Comparison of ENCODE assay signal across 28 cellular contexts in genomic region chr22:47595122-47595521, GRCh38.
"Had no signal": no experiment of that assay in that cellular context is flagged by ENCODE, and none has a peak within 500 bp of the region (broad histone marks: within the 10 kb centered on the region; RNA-seq: fewer than 3 reads in every experiment).

No MANE protein-coding gene starts in this region.

- H3K36me3 Mint-ChIP-seq: activated naive CD4-positive, alpha-beta T cell treated with anti-CD3 and anti-CD28 coated beads, Interleukin-2, amount 50 U/mL, for 72 hours had no signal

- H3K27me3 Mint-ChIP-seq: activated CD4-positive, alpha-beta T cell treated with anti-CD3 and anti-CD28 coated beads, Interleukin-2, amount 10 ng/mL, durations not matched to agents 7 days and 5 days had no signal

- H3K27ac ChIP-seq: adrenal gland, body of pancreas, breast epithelium, SJSA1 had no signal

- H3K27ac Mint-ChIP-seq: activated CD4-positive, alpha-beta T cell treated with anti-CD3 and anti-CD28 coated beads for 36 hours; activated CD4-positive, alpha-beta T cell treated with anti-CD3 and anti-CD28 coated beads, Interleukin-2, amount 10 ng/mL, durations not matched to agents 7 days and 5 days; activated CD8-positive, alpha-beta T cell treated with anti-CD3 and anti-CD28 coated beads, Interleukin-2, amount 10 ng/mL, durations not matched to agents 7 days and 5 days; activated naive CD4-positive, alpha-beta T cell treated with anti-CD3 and anti-CD28 coated beads, Interleukin-2, amount 50 U/mL, for 72 hours; T-helper 1 cell treated with Interleukin-12 subunit alpha and Interleukin-12 subunit beta and Interleukin-4 antibody, amounts not matched to agents 30 μg/mL and 1 μg/mL, for 36 hours; T-helper 2 cell treated with Interferon-gamma antibody and Interleukin-4, amounts not matched to agents 5 μg/mL and 100 μg/mL, for 36 hours; WTC11 had no signal

- ATAC-seq: activated CD4-positive, alpha-beta T cell treated with anti-CD3 and anti-CD28 coated beads for 36 hours; activated CD4-positive, CD25-positive, alpha-beta regulatory T cell treated with anti-CD3 and anti-CD28 coated beads, Interleukin-2, amount 50 U/mL, for 24 hours; activated CD8-positive, alpha-beta T cell treated with anti-CD3 and anti-CD28 coated beads, Interleukin-2, amount 10 ng/mL, durations not matched to agents 7 days and 5 days; activated naive CD4-positive, alpha-beta T cell treated with anti-CD3 and anti-CD28 coated beads, Interleukin-2, amount 50 U/mL, for 72 hours; body of pancreas; Panc1; WTC11 had no signal

- H3K9me3 ChIP-seq: adrenal gland, body of pancreas, breast epithelium, MG63, SJSA1, SK-N-SH had no signal

- H3K4me1 ChIP-seq: adrenal gland, body of pancreas, breast epithelium, SJSA1 had no signal

- H3K36me3 ChIP-seq: adrenal gland, breast epithelium, MG63, SJSA1 had no signal

- H3K9me3 Mint-ChIP-seq: activated CD4-positive, alpha-beta T cell treated with anti-CD3 and anti-CD28 coated beads, Interleukin-2, amount 10 ng/mL, durations not matched to agents 7 days and 5 days; activated naive CD4-positive, alpha-beta T cell treated with anti-CD3 and anti-CD28 coated beads, Interleukin-2, amount 50 U/mL, for 72 hours; T-helper 1 cell treated with Interleukin-12 subunit alpha and Interleukin-12 subunit beta and Interleukin-4 antibody, amounts not matched to agents 30 μg/mL and 1 μg/mL, for 36 hours; T-helper 2 cell treated with Interferon-gamma antibody and Interleukin-4, amounts not matched to agents 5 μg/mL and 100 μg/mL, for 36 hours had no signal

- DNase-seq: activated CD4-positive, alpha-beta T cell treated with anti-CD3 and anti-CD28 coated beads for 36 hours; activated CD4-positive, alpha-beta T cell treated with anti-CD3 and anti-CD28 coated beads, Interleukin-2, amount 10 ng/mL, durations not matched to agents 7 days and 5 days; activated CD4-positive, alpha-beta T cell treated with anti-CD3 and anti-CD28 coated beads, Interleukin-2, amount 50 U/mL, for 48 hours; activated CD8-positive, alpha-beta T cell treated with anti-CD3 and anti-CD28 coated beads, Interleukin-2, amount 10 ng/mL, durations not matched to agents 7 days and 5 days; activated gamma-delta T cell; activated naive CD4-positive, alpha-beta T cell treated with Interleukin-2 at 50 U/mL for 16 hours; activated T-cell treated with anti-CD3 and anti-CD28 coated beads, Interleukin-2, amount 50 U/mL, for 48 hours; adrenal gland; body of pancreas; caudate nucleus; Kasumi-1; KG1; MG63; NCI-H1048; NCI-H1105 treated with DMSO at 0.1 percent for 48 hours; NCI-H1436 treated with DMSO at 0.1 percent for 48 hours; NCI-H2029; NCI-H345; SHP77 treated with DMSO at 0.1 percent for 48 hours; SK-N-SH had no signal

- H3K4me3 ChIP-seq: adrenal gland, body of pancreas, breast epithelium, MG63, SJSA1 had no signal

- H3K4me1 Mint-ChIP-seq: activated CD4-positive, alpha-beta T cell treated with anti-CD3 and anti-CD28 coated beads for 36 hours; activated CD4-positive, alpha-beta T cell treated with anti-CD3 and anti-CD28 coated beads, Interleukin-2, amount 10 ng/mL, durations not matched to agents 7 days and 5 days had no signal

- H3K4me3 Mint-ChIP-seq: activated CD4-positive, alpha-beta T cell treated with anti-CD3 and anti-CD28 coated beads for 36 hours; activated CD4-positive, alpha-beta T cell treated with anti-CD3 and anti-CD28 coated beads, Interleukin-2, amount 10 ng/mL, durations not matched to agents 7 days and 5 days; activated CD8-positive, alpha-beta T cell treated with anti-CD3 and anti-CD28 coated beads, Interleukin-2, amount 10 ng/mL, durations not matched to agents 7 days and 5 days; T-helper 1 cell treated with Interleukin-12 subunit alpha and Interleukin-12 subunit beta and Interleukin-4 antibody, amounts not matched to agents 30 μg/mL and 1 μg/mL, for 36 hours; T-helper 2 cell treated with Interferon-gamma antibody and Interleukin-4, amounts not matched to agents 5 μg/mL and 100 μg/mL, for 36 hours; WTC11 had no signal

- H3K27me3 ChIP-seq: body of pancreas, MG63, SJSA1 had no signal
